ENCODE assay signal across 12 cellular contexts in genomic region chr14:22509036-22509709, GRCh38.
DNase-seq lines count a peak whose midpoint lies in the region; ATAC-seq and TF ChIP-seq lines count a peak whose summit lies in the region.
"Had no signal": no experiment of that assay in that cellular context is flagged by ENCODE, and none has a peak within 500 bp of the region (broad histone marks: within the 10 kb centered on the region; RNA-seq: fewer than 3 reads in every experiment).

No MANE protein-coding gene starts in this region.

- H3K4me1 ChIP-seq in neural progenitor cell, result peaks cover 36% of the 10 kb centered on the region
- H3K4me1 ChIP-seq: upper lobe of left lung had no signal

- no peaks in the 10 kb centered on the region for H4K20me1 ChIP-seq in neural progenitor cell (ENCODE audit: low read depth)

- no peaks in the 10 kb centered on the region for H3K36me3 ChIP-seq in neural progenitor cell
- H3K36me3 ChIP-seq: upper lobe of left lung had no signal

- no peak for ATAC-seq in GM18505 (IDR thresholded peaks at IDR 0.05; ENCODE audit: unreplicated experiment)
- ATAC-seq in activated CD8-positive, alpha-beta T cell treated with anti-CD3 and anti-CD28 coated beads, Interleukin-2, amount 10 ng/mL, durations not matched to agents 7 days and 5 days, result peak; percentile 5

- no peaks in the 10 kb centered on the region for H3K79me2 ChIP-seq in neural progenitor cell (ENCODE audit: low read depth)

- H3K36me3 Mint-ChIP-seq in activated CD4-positive, alpha-beta T cell treated with anti-CD3 and anti-CD28 coated beads, Interleukin-2, amount 10 ng/mL, durations not matched to agents 7 days and 5 days (ENCODE audit: low read depth), result peaks cover 92% of the 10 kb centered on the region
- peaks cover 90% of the 10 kb centered on the region for H3K36me3 Mint-ChIP-seq in activated CD8-positive, alpha-beta T cell treated with anti-CD3 and anti-CD28 coated beads, Interleukin-2, amount 10 ng/mL, durations not matched to agents 7 days and 5 days (ENCODE audit: low read depth)
- H3K36me3 Mint-ChIP-seq in neural progenitor cell, result no peaks in the 10 kb centered on the region

- CTCF ChIA-PET in activated CD4-positive, alpha-beta T cell treated with anti-CD3 and anti-CD28 coated beads, Interleukin-2, amount 10 ng/mL, durations not matched to agents 7 days and 5 days (lab: Charles Lee), result interaction anchor here (0.9 to 5.0 kb wide), 7 partner anchors 8 to 61 kb away, joined by 3 to 18 read pairs (median 4); no protein-coding TSS in a partner anchor
- CTCF ChIA-PET in activated CD8-positive, alpha-beta T cell treated with anti-CD3 and anti-CD28 coated beads, Interleukin-2, amount 10 ng/mL, durations not matched to agents 7 days and 5 days (lab: Charles Lee), result interaction anchor here (0.5 to 5.0 kb wide), 16 partner anchors 8 to 531 kb away, joined by 3 to 29 read pairs (median 4); no protein-coding TSS in a partner anchor

- H3F3A ChIP-seq in neural progenitor cell (ENCODE audit: low read depth), result peaks cover 9% of the 10 kb centered on the region

- no peaks in the 10 kb centered on the region for H3K27me3 ChIP-seq in neural progenitor cell
- H3K27me3 ChIP-seq: upper lobe of left lung had no signal

- POLR2A ChIA-PET in activated CD4-positive, alpha-beta T cell treated with anti-CD3 and anti-CD28 coated beads, Interleukin-2, amount 10 ng/mL, durations not matched to agents 7 days and 5 days (lab: Charles Lee), result interaction anchor here (0.6 to 0.8 kb wide), 3 partner anchors 11 to 44 kb away, joined by 3 to 4 read pairs (median 3); no protein-coding TSS in a partner anchor
- POLR2A ChIA-PET in activated CD8-positive, alpha-beta T cell treated with anti-CD3 and anti-CD28 coated beads, Interleukin-2, amount 10 ng/mL, durations not matched to agents 7 days and 5 days (lab: Charles Lee), result interaction anchor here (1.0 to 28.1 kb wide), 15 partner anchors 5 to 867 kb away, joined by 3 to 904 read pairs (median 4); no protein-coding TSS in a partner anchor

- peak overlapping the region; percentile 85 for H3K4me3 Mint-ChIP-seq in activated CD4-positive, alpha-beta T cell treated with anti-CD3 and anti-CD28 coated beads, Interleukin-2, amount 10 ng/mL, durations not matched to agents 7 days and 5 days
- peak overlapping the region; percentile 84 for H3K4me3 Mint-ChIP-seq in activated CD8-positive, alpha-beta T cell treated with anti-CD3 and anti-CD28 coated beads, Interleukin-2, amount 10 ng/mL, durations not matched to agents 7 days and 5 days
- H3K4me3 Mint-ChIP-seq in neural progenitor cell, result no peak overlapping the region

- H3K4me3 ChIP-seq in neural progenitor cell, result no peak overlapping the region
- H3K4me3 ChIP-seq: upper lobe of left lung had no signal

- peaks cover 84% of the 10 kb centered on the region for H3K4me1 Mint-ChIP-seq in activated CD4-positive, alpha-beta T cell treated with anti-CD3 and anti-CD28 coated beads, Interleukin-2, amount 10 ng/mL, durations not matched to agents 7 days and 5 days
- peaks cover 82% of the 10 kb centered on the region for H3K4me1 Mint-ChIP-seq in activated CD8-positive, alpha-beta T cell treated with anti-CD3 and anti-CD28 coated beads, Interleukin-2, amount 10 ng/mL, durations not matched to agents 7 days and 5 days (ENCODE audit: low read depth)
- peaks cover 72% of the 10 kb centered on the region for H3K4me1 Mint-ChIP-seq in neural progenitor cell

- DNase-seq in activated CD4-positive, alpha-beta T cell treated with anti-CD3 and anti-CD28 coated beads, Interleukin-2, amount 10 ng/mL, durations not matched to agents 7 days and 5 days, result no peak
- no peak for DNase-seq in activated CD4-positive, alpha-beta T cell treated with anti-CD3 and anti-CD28 coated beads, Interleukin-2, amount 50 U/mL, for 48 hours
- DNase-seq in activated CD8-positive, alpha-beta T cell treated with anti-CD3 and anti-CD28 coated beads, Interleukin-2, amount 10 ng/mL, durations not matched to agents 7 days and 5 days, result no peak
- DNase-seq in neural progenitor cell (ENCODE audit: low spot score) (no peak), SHP77 treated with DMSO at 0.1 percent for 48 hours (lab: John Stamatoyannopoulos, UW) (no peak), mucosa of gallbladder (ENCODE audit: low spot score) (no peak)
- no peak for DNase-seq in stimulated activated naive CD4-positive, alpha-beta T cell treated with Interleukin-2 at 50 U/mL for 16 hours (lab: John Stamatoyannopoulos, UW)
- DNase-seq: foreskin melanocyte, KG1, NCI-H1694, upper lobe of left lung had no signal

- TF ChIP-seq CTCF in neural progenitor cell (IDR thresholded peaks at IDR 0.05), result no peak

- peak overlapping the region; percentile 96 for H3K27ac Mint-ChIP-seq in activated CD4-positive, alpha-beta T cell treated with anti-CD3 and anti-CD28 coated beads, Interleukin-2, amount 10 ng/mL, durations not matched to agents 7 days and 5 days
- peak overlapping the region; percentile 97 for H3K27ac Mint-ChIP-seq in activated CD8-positive, alpha-beta T cell treated with anti-CD3 and anti-CD28 coated beads, Interleukin-2, amount 10 ng/mL, durations not matched to agents 7 days and 5 days
- peak overlapping the region; percentile 13 for H3K27ac Mint-ChIP-seq in neural progenitor cell

- peak; percentile 59 for TF ChIP-seq POLR2A in GM18505 (IDR thresholded peaks at IDR 0.05; ENCODE audit: borderline replicate concordance, extremely low read depth, insufficient read depth, insufficient read length)

- H3K27ac ChIP-seq in neural progenitor cell, result no peak overlapping the region
- H3K27ac ChIP-seq: upper lobe of left lung had no signal

- no peak overlapping the region for H3K4me2 ChIP-seq in neural progenitor cell

- H2AFZ ChIP-seq in neural progenitor cell (replicated peaks), result no peak overlapping the region

- H3K9me3 ChIP-seq in neural progenitor cell (ENCODE audit: low read depth), result no peaks in the 10 kb centered on the region
- H3K9me3 ChIP-seq: upper lobe of left lung had no signal

- no peak overlapping the region for H3K9ac ChIP-seq in neural progenitor cell

- H3K9me3 Mint-ChIP-seq in activated CD4-positive, alpha-beta T cell treated with anti-CD3 and anti-CD28 coated beads, Interleukin-2, amount 10 ng/mL, durations not matched to agents 7 days and 5 days, result no peaks in the 10 kb centered on the region
- H3K9me3 Mint-ChIP-seq in activated CD8-positive, alpha-beta T cell treated with anti-CD3 and anti-CD28 coated beads, Interleukin-2, amount 10 ng/mL, durations not matched to agents 7 days and 5 days (ENCODE audit: insufficient read depth), result no peaks in the 10 kb centered on the region
- no peaks in the 10 kb centered on the region for H3K9me3 Mint-ChIP-seq in neural progenitor cell

- no peaks in the 10 kb centered on the region for H3K27me3 Mint-ChIP-seq in activated CD4-positive, alpha-beta T cell treated with anti-CD3 and anti-CD28 coated beads, Interleukin-2, amount 10 ng/mL, durations not matched to agents 7 days and 5 days
- no peaks in the 10 kb centered on the region for H3K27me3 Mint-ChIP-seq in activated CD8-positive, alpha-beta T cell treated with anti-CD3 and anti-CD28 coated beads, Interleukin-2, amount 10 ng/mL, durations not matched to agents 7 days and 5 days (ENCODE audit: low read depth)
- peaks cover 4% of the 10 kb centered on the region for H3K27me3 Mint-ChIP-seq in neural progenitor cell (ENCODE audit: insufficient read depth, low read depth)

Comparison
In these comparisons a context has a peak if more than half of its experiments do, and no peak if none do; other contexts are left out.
1. H3K27ac Mint-ChIP-seq: peak in every context shown above with its lines; median percentile 97 in activated CD8-positive, alpha-beta T cell treated with anti-CD3 and anti-CD28 coated beads, Interleukin-2, amount 10 ng/mL, durations not matched to agents 7 days and 5 days; 96 in activated CD4-positive, alpha-beta T cell treated with anti-CD3 and anti-CD28 coated beads, Interleukin-2, amount 10 ng/mL, durations not matched to agents 7 days and 5 days; 13 in neural progenitor cell.